In genomic region chr13:23969672-23970071, GRCh38 we compare ENCODE assay signal across 16 cellular contexts.
DNase-seq lines count a peak whose midpoint lies in the region; ATAC-seq and TF ChIP-seq lines count a peak whose summit lies in the region.
"Had no signal": no experiment of that assay in that cellular context is flagged by ENCODE, and none has a peak within 500 bp of the region (broad histone marks: within the 10 kb centered on the region; RNA-seq: fewer than 3 reads in every experiment).

No MANE protein-coding gene starts in this region.

- no peak overlapping the region for H3K27ac ChIP-seq in neural cell (ENCODE audit: low read length)
- H3K27ac ChIP-seq: foreskin keratinocyte, WERI-Rb-1 had no signal

- no peaks in the 10 kb centered on the region for H3K9me3 ChIP-seq in neural cell (ENCODE audit: low read length)
- H3K9me3 ChIP-seq: BE2C had no signal

- H3K27ac Mint-ChIP-seq in HFFc6: no peak overlapping the region
- H3K27ac Mint-ChIP-seq: stimulated activated naive CD8-positive, alpha-beta T cell treated with anti-CD3 and anti-CD28 coated beads, Interleukin-15, Interleukin-2, amounts not matched to agents 100 ng/mL and 50 ng/mL, for 24 hours had no signal

- peaks cover 22% of the 10 kb centered on the region; the same call in 1 of the 2 replicates for H3K4me1 Mint-ChIP-seq in HFFc6 (ENCODE audit: low read depth)

- no peaks in the 10 kb centered on the region for H3K27me3 Mint-ChIP-seq in HFFc6 (ENCODE audit: insufficient read depth)
- H3K27me3 Mint-ChIP-seq: stimulated activated naive CD8-positive, alpha-beta T cell treated with anti-CD3 and anti-CD28 coated beads, Interleukin-15, Interleukin-2, amounts not matched to agents 100 ng/mL and 50 ng/mL, for 24 hours had no signal

- ATAC-seq in GM21423 (IDR thresholded peaks at IDR 0.05; ENCODE audit: unreplicated experiment) (no peak), HG03442 (IDR thresholded peaks at IDR 0.05; ENCODE audit: unreplicated experiment) (no peak)
- ATAC-seq: foreskin keratinocyte, Panc1 had no signal

- H2AFZ ChIP-seq in neural cell (ENCODE audit: low read depth, low read length): no peak overlapping the region

- H3K4me3 Mint-ChIP-seq in HFFc6: no peak overlapping the region
- H3K4me3 Mint-ChIP-seq: stimulated activated naive CD8-positive, alpha-beta T cell treated with anti-CD3 and anti-CD28 coated beads, Interleukin-15, Interleukin-2, amounts not matched to agents 100 ng/mL and 50 ng/mL, for 24 hours had no signal

- H3K4me3 ChIP-seq in neural cell (ENCODE audit: low read length): no peak overlapping the region

- H3K9ac ChIP-seq in neural cell (ENCODE audit: low read length): no peak overlapping the region

- H3F3A ChIP-seq in neural cell (ENCODE audit: insufficient read depth, low read length, poor library complexity, severe bottlenecking): no peaks in the 10 kb centered on the region

- DNase-seq in DMS53 treated with DMSO at 0.1 percent for 48 hours (lab: John Stamatoyannopoulos, UW; ENCODE audit: unreplicated experiment): peak; percentile 37
- DNase-seq in NCI-H226: peak; percentile 51
- DNase-seq in fibroblast of gingiva (ENCODE audit: low read depth): peak; percentile 28
- DNase-seq in HFFc6: no peak
- DNase-seq in SW 1271 (lab: John Stamatoyannopoulos, UW): no peak
- DNase-seq: activated gamma-delta T cell treated with Interleukin-2 at 50 U/mL for 16 hours, BE2C, foreskin keratinocyte, NCI-H2227 treated with DMSO at 0.1 percent for 48 hours, small intestine, WERI-Rb-1 had no signal

- H3K9me2 ChIP-seq in neural cell (ENCODE audit: insufficient read depth, low read length): no peaks in the 10 kb centered on the region

- no peak overlapping the region for H3K4me2 ChIP-seq in neural cell (ENCODE audit: low read length)

- H4K20me1 ChIP-seq in neural cell (ENCODE audit: insufficient read depth): no peaks in the 10 kb centered on the region

- H3K9me3 Mint-ChIP-seq in HFFc6: no peaks in the 10 kb centered on the region
- H3K9me3 Mint-ChIP-seq: stimulated activated naive CD8-positive, alpha-beta T cell treated with anti-CD3 and anti-CD28 coated beads, Interleukin-15, Interleukin-2, amounts not matched to agents 100 ng/mL and 50 ng/mL, for 24 hours had no signal

- H3K27me3 ChIP-seq in neural cell (ENCODE audit: insufficient read depth, low read depth, low read length): no peaks in the 10 kb centered on the region
- H3K27me3 ChIP-seq: foreskin keratinocyte had no signal

- H3K79me2 ChIP-seq in neural cell (replicated peaks; ENCODE audit: insufficient read depth, low read length): no peaks in the 10 kb centered on the region

- TF ChIP-seq CTCF in neural cell (IDR thresholded peaks at IDR 0.05; ENCODE audit: poor library complexity, severe bottlenecking) (no peak), HFFc6 (IDR thresholded peaks at IDR 0.05) (no peak)

- TF ChIP-seq RAD21 in neural cell (conservative IDR thresholded peaks at IDR 0.05): no peak

- H3K36me3 Mint-ChIP-seq in HFFc6 (ENCODE audit: low read depth): no peaks in the 10 kb centered on the region

- TF ChIP-seq EP300 in neural cell (conservative IDR thresholded peaks at IDR 0.05; ENCODE audit: poor library complexity, severe bottlenecking): no peak

- no peaks in the 10 kb centered on the region for H3K36me3 ChIP-seq in neural cell (ENCODE audit: insufficient read depth, low read length)
- H3K36me3 ChIP-seq: BE2C, WERI-Rb-1 had no signal

TF ChIP-seq in neural cell, 6 proteins besides CTCF, POLR2A, EP300 and RAD21:
- TF ChIP-seq MXI1 (conservative IDR thresholded peaks at IDR 0.05; ENCODE audit: poor library complexity, severe bottlenecking) (no peak), REST (IDR thresholded peaks at IDR 0.05; ENCODE audit: borderline replicate concordance) (peak; percentile 37)

Comparison
In these comparisons a context has a peak if more than half of its experiments do, and no peak if none do; other contexts are left out.
1. DNase-seq: peak in DMS53 treated with DMSO at 0.1 percent for 48 hours (single experiment), NCI-H226 (single experiment) and fibroblast of gingiva (single experiment); none in HFFc6 (single experiment) and SW 1271 (0 of 2).